In genomic region chr5:172078027-172078426, GRCh38 we compare ENCODE assay signal across 14 cellular contexts.
DNase-seq lines count a peak whose midpoint lies in the region; ATAC-seq and TF ChIP-seq lines count a peak whose summit lies in the region.
"Had no signal": no experiment of that assay in that cellular context is flagged by ENCODE, and none has a peak within 500 bp of the region (broad histone marks: within the 10 kb centered on the region; RNA-seq: fewer than 3 reads in every experiment).

No MANE protein-coding gene starts in this region.

- H3K4me1 Mint-ChIP-seq in activated CD8-positive, alpha-beta memory T cell treated with anti-CD3 and anti-CD28 coated beads, Interleukin-2, amount 10 ng/mL, durations not matched to agents 7 days and 5 days: peaks cover 27% of the 10 kb centered on the region
- H3K4me1 Mint-ChIP-seq in T-helper 17 cell: peaks cover 20% of the 10 kb centered on the region
- H3K4me1 Mint-ChIP-seq in stimulated activated effector memory CD8-positive, alpha-beta T cell treated with anti-CD3 and anti-CD28 coated beads, Interleukin-12 subunit alpha, Interleukin-12 subunit beta, amount 100 ng/mL, for 72 hours: peaks cover 14% of the 10 kb centered on the region

- H3K9me3 ChIP-seq in T-helper 17 cell (ENCODE audit: control insufficient read depth, low read length, poor library complexity, severe bottlenecking) (no peaks in the 10 kb centered on the region), hepatocyte (ENCODE audit: low read depth) (no peaks in the 10 kb centered on the region)

- H3K9me2 ChIP-seq in hepatocyte (replicated peaks; ENCODE audit: insufficient read depth): no peaks in the 10 kb centered on the region

- peaks cover 75% of the 10 kb centered on the region for H3K36me3 Mint-ChIP-seq in activated CD8-positive, alpha-beta memory T cell treated with anti-CD3 and anti-CD28 coated beads, Interleukin-2, amount 10 ng/mL, durations not matched to agents 7 days and 5 days
- H3K36me3 Mint-ChIP-seq in T-helper 17 cell (ENCODE audit: low read depth): peaks cover 8% of the 10 kb centered on the region
- peaks cover 100% of the 10 kb centered on the region for H3K36me3 Mint-ChIP-seq in stimulated activated effector memory CD8-positive, alpha-beta T cell treated with anti-CD3 and anti-CD28 coated beads, Interleukin-12 subunit alpha, Interleukin-12 subunit beta, amount 100 ng/mL, for 72 hours

- 72% methylated on average over 4 of the region's 4 CpGs for WGBS in hepatocyte (ENCODE audit: low lambda C conversion rate, missing lambda C conversion rate)

- H3K27ac ChIP-seq in hepatocyte: no peak overlapping the region

- no peaks in the 10 kb centered on the region for H3K79me2 ChIP-seq in hepatocyte

- no peak for TF ChIP-seq CTCF in hepatocyte (IDR thresholded peaks at IDR 0.05; ENCODE audit: poor library complexity)

- H2AFZ ChIP-seq in hepatocyte: no peak overlapping the region

- H3K27me3 ChIP-seq in hepatocyte: no peaks in the 10 kb centered on the region

- no peaks in the 10 kb centered on the region for H3K36me3 ChIP-seq in hepatocyte (replicated peaks; ENCODE audit: insufficient read depth, low read depth)

- H3K4me3 ChIP-seq in hepatocyte: no peak overlapping the region

- H3K4me1 ChIP-seq in hepatocyte (ENCODE audit: insufficient read depth): peaks cover 4% of the 10 kb centered on the region

- CTCF ChIA-PET in activated CD8-positive, alpha-beta memory T cell treated with anti-CD3 and anti-CD28 coated beads, Interleukin-2, amount 10 ng/mL, durations not matched to agents 7 days and 5 days (lab: Charles Lee): interaction anchor here (1.4 kb wide), 2 partner anchors 27 to 110 kb away, joined by 4 to 6 read pairs; partner anchors contain the start of gene STK10

- DNase-seq in activated CD8-positive, alpha-beta memory T cell treated with anti-CD3 and anti-CD28 coated beads, Interleukin-2, amount 10 ng/mL, durations not matched to agents 7 days and 5 days: no peak
- DNase-seq in activated CD8-positive, alpha-beta memory T cell treated with anti-CD3 and anti-CD28 coated beads for 24 hours: no peak
- DNase-seq in T-helper 17 cell: no peak
- DNase-seq in fibroblast of peridontal ligament (ENCODE audit: extremely low read depth): peak; percentile 32
- no peak for DNase-seq in stimulated activated effector memory CD8-positive, alpha-beta T cell treated with anti-CD3 and anti-CD28 coated beads, Interleukin-12 subunit alpha, Interleukin-12 subunit beta, amount 100 ng/mL, for 72 hours (ENCODE audit: low spot score in 2 of 2)
- no peak for DNase-seq in midbrain (lab: John Stamatoyannopoulos, UW)
- DNase-seq in hepatocyte (ENCODE audit: low spot score): no peak
- DNase-seq: central memory CD4-positive, alpha-beta T cell; NCI-H1436 treated with DMSO at 0.1 percent for 48 hours; NCI-H226; stimulated activated CD4-positive, alpha-beta T cell treated with anti-CD3 and anti-CD28 coated beads, Interleukin-12 subunit alpha, Interleukin-12 subunit beta, amount 100 ng/mL, for 4 hours had no signal

- no peaks in the 10 kb centered on the region for H3K9me3 Mint-ChIP-seq in activated CD8-positive, alpha-beta memory T cell treated with anti-CD3 and anti-CD28 coated beads, Interleukin-2, amount 10 ng/mL, durations not matched to agents 7 days and 5 days (ENCODE audit: low read depth)
- H3K9me3 Mint-ChIP-seq in stimulated activated effector memory CD8-positive, alpha-beta T cell treated with anti-CD3 and anti-CD28 coated beads, Interleukin-12 subunit alpha, Interleukin-12 subunit beta, amount 100 ng/mL, for 72 hours: no peaks in the 10 kb centered on the region
- H3K9me3 Mint-ChIP-seq: activated naive CD4-positive, alpha-beta T cell treated with anti-CD3 and anti-CD28 coated beads, Interleukin-2, amount 50 U/mL, for 72 hours; mesothelial cell of epicardium had no signal

- no peak for ATAC-seq in activated CD8-positive, alpha-beta memory T cell treated with anti-CD3 and anti-CD28 coated beads, Interleukin-2, amount 10 ng/mL, durations not matched to agents 7 days and 5 days
- ATAC-seq in T-helper 17 cell: no peak
- ATAC-seq in stimulated activated effector memory CD8-positive, alpha-beta T cell treated with anti-CD3 and anti-CD28 coated beads, Interleukin-12 subunit alpha, Interleukin-12 subunit beta, amount 100 ng/mL, for 72 hours: no peak
- no peak for ATAC-seq in HG03378 (IDR thresholded peaks at IDR 0.05; ENCODE audit: unreplicated experiment)

- H3K27me3 Mint-ChIP-seq in activated CD8-positive, alpha-beta memory T cell treated with anti-CD3 and anti-CD28 coated beads, Interleukin-2, amount 10 ng/mL, durations not matched to agents 7 days and 5 days: no peaks in the 10 kb centered on the region
- H3K27me3 Mint-ChIP-seq in T-helper 17 cell: no peaks in the 10 kb centered on the region

- peak overlapping the region; percentile 16 for H3K27ac Mint-ChIP-seq in activated CD8-positive, alpha-beta memory T cell treated with anti-CD3 and anti-CD28 coated beads, Interleukin-2, amount 10 ng/mL, durations not matched to agents 7 days and 5 days
- peak overlapping the region; percentile 88 for H3K27ac Mint-ChIP-seq in T-helper 17 cell
- peak overlapping the region; percentile 60 for H3K27ac Mint-ChIP-seq in stimulated activated effector memory CD8-positive, alpha-beta T cell treated with anti-CD3 and anti-CD28 coated beads, Interleukin-12 subunit alpha, Interleukin-12 subunit beta, amount 100 ng/mL, for 72 hours
- H3K27ac Mint-ChIP-seq: mesothelial cell of epicardium had no signal

- no peak overlapping the region for H3K4me3 Mint-ChIP-seq in activated CD8-positive, alpha-beta memory T cell treated with anti-CD3 and anti-CD28 coated beads, Interleukin-2, amount 10 ng/mL, durations not matched to agents 7 days and 5 days
- no peak overlapping the region for H3K4me3 Mint-ChIP-seq in T-helper 17 cell
- no peak overlapping the region for H3K4me3 Mint-ChIP-seq in stimulated activated effector memory CD8-positive, alpha-beta T cell treated with anti-CD3 and anti-CD28 coated beads, Interleukin-12 subunit alpha, Interleukin-12 subunit beta, amount 100 ng/mL, for 72 hours
- H3K4me3 Mint-ChIP-seq: mesothelial cell of epicardium had no signal

- H3K4me2 ChIP-seq in hepatocyte: no peak overlapping the region

- no peaks in the 10 kb centered on the region for H4K20me1 ChIP-seq in hepatocyte (ENCODE audit: insufficient read depth, poor library complexity, severe bottlenecking)

Comparison
In these comparisons a context has a peak if more than half of its experiments do, and no peak if none do; other contexts are left out.
1. H3K27ac Mint-ChIP-seq: peak in every context shown above with its lines; median percentile 88 in T-helper 17 cell; 60 in stimulated activated effector memory CD8-positive, alpha-beta T cell treated with anti-CD3 and anti-CD28 coated beads, Interleukin-12 subunit alpha, Interleukin-12 subunit beta, amount 100 ng/mL, for 72 hours; 16 in activated CD8-positive, alpha-beta memory T cell treated with anti-CD3 and anti-CD28 coated beads, Interleukin-2, amount 10 ng/mL, durations not matched to agents 7 days and 5 days.